Comparison of ENCODE assay signal across 17 cellular contexts in the genomic region with DNA sequence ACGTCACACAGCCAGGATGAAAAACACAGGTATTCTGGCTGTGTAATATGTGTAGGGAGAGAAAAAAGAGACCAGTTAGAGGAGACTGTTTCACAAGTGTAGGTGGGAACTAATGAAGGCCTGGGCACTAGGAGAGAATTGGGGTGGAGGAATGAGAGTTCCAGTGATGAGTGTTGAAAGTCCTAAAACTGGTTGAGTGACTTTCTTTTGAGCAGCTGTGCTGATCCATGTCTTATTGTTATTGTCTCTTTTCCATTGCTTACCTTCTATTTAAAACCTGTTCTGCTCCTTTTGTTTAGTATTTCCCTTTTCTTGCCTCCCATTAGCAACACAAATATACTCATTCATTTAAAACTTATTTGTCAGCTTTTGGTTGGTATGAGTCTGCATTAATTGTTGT.
DNase-seq lines count a peak whose midpoint lies in the region; ATAC-seq and TF ChIP-seq lines count a peak whose summit lies in the region.
"Had no signal": no experiment of that assay in that cellular context is flagged by ENCODE, and none has a peak within 500 bp of the region (broad histone marks: within the 10 kb centered on the region; RNA-seq: fewer than 3 reads in every experiment).

No MANE protein-coding gene starts in this region.

- in situ Hi-C loops in GM23248 (cut with MboI), result no loop called here

- H4K20me1 ChIP-seq in GM23248 (ENCODE audit: insufficient read depth), result no peaks in the 10 kb centered on the region

- H3K27ac Mint-ChIP-seq in nephron progenitor cell, result peak overlapping the region; percentile 91
- H3K27ac Mint-ChIP-seq: activated CD4-positive, alpha-beta memory T cell treated with anti-CD3 and anti-CD28 coated beads, Interleukin-2, amount 10 ng/mL, durations not matched to agents 7 days and 5 days; activated T-helper 1 cell treated with anti-CD3 and anti-CD28 coated beads, Interleukin-12 subunit alpha, Interleukin-12 subunit beta, Interleukin-2, Interleukin-4 antibody, amounts not matched to agents 30 ng/mL and 10 ng/mL and 1 ng/mL, durations not matched to agents 14 hours and 24 hours and 36 hours; stimulated activated naive CD8-positive, alpha-beta T cell treated with anti-CD3 and anti-CD28 coated beads, Interleukin-15, Interleukin-2, amounts not matched to agents 100 ng/mL and 50 ng/mL, for 24 hours had no signal

- H3K79me2 ChIP-seq in GM23248 (ENCODE audit: insufficient read depth), result peaks cover 100% of the 10 kb centered on the region

- no peaks in the 10 kb centered on the region for H3K27me3 Mint-ChIP-seq in nephron progenitor cell (ENCODE audit: low read depth, poor library complexity)
- H3K27me3 Mint-ChIP-seq: activated CD4-positive, alpha-beta memory T cell treated with anti-CD3 and anti-CD28 coated beads, Interleukin-2, amount 10 ng/mL, durations not matched to agents 7 days and 5 days; stimulated activated naive CD8-positive, alpha-beta T cell treated with anti-CD3 and anti-CD28 coated beads, Interleukin-15, Interleukin-2, amounts not matched to agents 100 ng/mL and 50 ng/mL, for 24 hours had no signal

- intact Hi-C loops in breast epithelium (cut with DNase I; ENCODE audit: low total_unique reads) (no loop called here), lower leg skin (cut with DNase I; ENCODE audit: low total_unique reads) (no loop called here)

- H3K4me1 Mint-ChIP-seq in nephron progenitor cell, result peaks cover 61% of the 10 kb centered on the region

- no peaks in the 10 kb centered on the region for H3K9me3 ChIP-seq in HUES64 (ENCODE audit: insufficient read depth, low read depth, low read length)
- H3K9me3 ChIP-seq in breast epithelium, result no peaks in the 10 kb centered on the region
- no peaks in the 10 kb centered on the region for H3K9me3 ChIP-seq in GM23248 (ENCODE audit: low read depth)

- no peak overlapping the region for H2AFZ ChIP-seq in GM23248

- peak; percentile 62 for DNase-seq in DMS53 (lab: John Stamatoyannopoulos, UW)
- DNase-seq in breast epithelium (ENCODE audit: low spot score in 2 of 2), result no peak
- no peak for DNase-seq in nephron progenitor cell
- DNase-seq in GM23248, result no peak
- no peak for DNase-seq in ecto neural progenitor cell (ENCODE audit: low spot score)
- DNase-seq in lower leg skin (ENCODE audit: low spot score in 2 of 2), result no peak
- DNase-seq: activated CD4-positive, alpha-beta memory T cell treated with anti-CD3 and anti-CD28 coated beads, Interleukin-2, amount 10 ng/mL, durations not matched to agents 7 days and 5 days; amygdala; COR-L47; erythroblast; head of caudate nucleus; Karpas-422; stimulated activated CD4-positive, alpha-beta T cell treated with anti-CD3 and anti-CD28 coated beads, Interleukin-15, amount 100 ng/mL, for 24 hours had no signal

- TF ChIP-seq POLR2A in breast epithelium (IDR thresholded peaks at IDR 0.05) (no peak), lower leg skin (IDR thresholded peaks at IDR 0.05) (no peak)

- H3K4me1 ChIP-seq in HUES64 (ENCODE audit: insufficient read depth, low read length), result peaks cover 60% of the 10 kb centered on the region
- no peaks in the 10 kb centered on the region for H3K4me1 ChIP-seq in breast epithelium
- H3K4me1 ChIP-seq in GM23248 (ENCODE audit: insufficient read depth), result peaks cover 30% of the 10 kb centered on the region

- H3K9ac ChIP-seq in HUES64 (ENCODE audit: low read depth, low read length) (no peak overlapping the region), GM23248 (no peak overlapping the region)

- H3K4me2 ChIP-seq in GM23248 (ENCODE audit: unreplicated experiment), result no peak overlapping the region

- H3F3A ChIP-seq in GM23248 (ENCODE audit: insufficient read depth), result peaks cover 15% of the 10 kb centered on the region

- H3K36me3 ChIP-seq in HUES64 (ENCODE audit: insufficient read depth, low read length) (no peaks in the 10 kb centered on the region), breast epithelium (no peaks in the 10 kb centered on the region), GM23248 (ENCODE audit: low read depth) (no peaks in the 10 kb centered on the region)

- no peak for ATAC-seq in HG03520 (IDR thresholded peaks at IDR 0.05; ENCODE audit: unreplicated experiment)

- no peak overlapping the region for H3K4me3 ChIP-seq in HUES64 (ENCODE audit: low read length)
- no peak overlapping the region for H3K4me3 ChIP-seq in breast epithelium
- no peak overlapping the region for H3K4me3 ChIP-seq in GM23248
- H3K4me3 ChIP-seq in lower leg skin (ENCODE audit: low read depth, poor library complexity, severe bottlenecking), result no peak overlapping the region

- H3K9me2 ChIP-seq in GM23248 (ENCODE audit: insufficient read depth), result no peaks in the 10 kb centered on the region

- H3K4me3 Mint-ChIP-seq in nephron progenitor cell, result no peak overlapping the region
- H3K4me3 Mint-ChIP-seq: activated CD4-positive, alpha-beta memory T cell treated with anti-CD3 and anti-CD28 coated beads, Interleukin-2, amount 10 ng/mL, durations not matched to agents 7 days and 5 days; activated T-helper 1 cell treated with anti-CD3 and anti-CD28 coated beads, Interleukin-12 subunit alpha, Interleukin-12 subunit beta, Interleukin-2, Interleukin-4 antibody, amounts not matched to agents 30 ng/mL and 10 ng/mL and 1 ng/mL, durations not matched to agents 14 hours and 24 hours and 36 hours; stimulated activated naive CD8-positive, alpha-beta T cell treated with anti-CD3 and anti-CD28 coated beads, Interleukin-15, Interleukin-2, amounts not matched to agents 100 ng/mL and 50 ng/mL, for 24 hours had no signal

- TF ChIP-seq CTCF in breast epithelium (IDR thresholded peaks at IDR 0.05) (no peak), nephron progenitor cell (IDR thresholded peaks at IDR 0.05) (no peak), lower leg skin (IDR thresholded peaks at IDR 0.05) (no peak)

- H3K9me3 Mint-ChIP-seq in nephron progenitor cell, result peaks cover 4% of the 10 kb centered on the region
- H3K9me3 Mint-ChIP-seq: activated CD4-positive, alpha-beta memory T cell treated with anti-CD3 and anti-CD28 coated beads, Interleukin-2, amount 10 ng/mL, durations not matched to agents 7 days and 5 days; activated T-helper 1 cell treated with anti-CD3 and anti-CD28 coated beads, Interleukin-12 subunit alpha, Interleukin-12 subunit beta, Interleukin-2, Interleukin-4 antibody, amounts not matched to agents 30 ng/mL and 10 ng/mL and 1 ng/mL, durations not matched to agents 14 hours and 24 hours and 36 hours; stimulated activated naive CD8-positive, alpha-beta T cell treated with anti-CD3 and anti-CD28 coated beads, Interleukin-15, Interleukin-2, amounts not matched to agents 100 ng/mL and 50 ng/mL, for 24 hours had no signal

- peaks cover 38% of the 10 kb centered on the region for H3K36me3 Mint-ChIP-seq in nephron progenitor cell (ENCODE audit: low read depth)

- 87% methylated on average over 1 of the region's 1 CpG for WGBS in HUES64
- WGBS in GM23248 (ENCODE audit: low coverage in 1 of 2, low lambda C conversion rate in 2 of 2, missing lambda C conversion rate in 2 of 2), 2 experiments, result 79 to 100% methylated on average over 1 of the region's 1 CpG
- 53 to 62% methylated on average over 1 of the region's 1 CpG for WGBS in lower leg skin, 2 donors

- H3K27me3 ChIP-seq in HUES64 (ENCODE audit: insufficient read depth, low read length) (no peaks in the 10 kb centered on the region), breast epithelium (no peaks in the 10 kb centered on the region), GM23248 (replicated peaks; ENCODE audit: insufficient read depth) (no peaks in the 10 kb centered on the region)

- H3K27ac ChIP-seq in HUES64 (ENCODE audit: low read depth, low read length) (peak overlapping the region; percentile 43; the same call in 1 of the 2 replicates), breast epithelium (peak overlapping the region; percentile 73 to 80), GM23248 (no peak overlapping the region)
